ENCODE assay signal across 17 cellular contexts in genomic region chr6:136463796-136464542, GRCh38.
DNase-seq lines count a peak whose midpoint lies in the region; ATAC-seq, FAIRE-seq and TF ChIP-seq lines count a peak whose summit lies in the region.
"Had no signal": no experiment of that assay in that cellular context is flagged by ENCODE, and none has a peak within 500 bp of the region (broad histone marks: within the 10 kb centered on the region; RNA-seq: fewer than 3 reads in every experiment).

No MANE protein-coding gene starts in this region.

- ATAC-seq in HG02973 (IDR thresholded peaks at IDR 0.05; ENCODE audit: unreplicated experiment), result peak; percentile 85
- ATAC-seq: natural killer cell treated with Interleukin-12 subunit alpha and Interleukin-12 subunit beta and Interleukin-15 and Interleukin-18, amount 100 ng/mL, for 72 hours; psoas muscle had no signal

- no peak overlapping the region for H3K4me3 ChIP-seq in GM12865 (ENCODE audit: low read depth, low read length)
- H3K4me3 ChIP-seq: GM23248, psoas muscle, testis had no signal

- FAIRE-seq in islet of Langerhans (lab: Jason Lieb, UNC), result peak; percentile 30

- peak; percentile 20 for DNase-seq in GM12865 (ENCODE audit: low read depth)
- DNase-seq in OCI-M1 (lab: John Stamatoyannopoulos, UW), result peak; percentile 58
- no peak for DNase-seq in AML-193 (lab: John Stamatoyannopoulos, UW)
- DNase-seq in ecto neural progenitor cell (ENCODE audit: low spot score), result no peak
- DNase-seq in NAMALWA (ENCODE audit: low spot score), result no peak
- no peak for DNase-seq in ureter (ENCODE audit: low spot score)
- DNase-seq: activated CD4-positive, CD25-positive, alpha-beta regulatory T cell; activated naive CD4-positive, alpha-beta T cell treated with anti-CD3 and anti-CD28 coated beads, Interleukin-2, amount 50 U/mL, for 16 hours; Caco-2; effector CD4-positive, alpha-beta T cell; GM23248; NCI-H2081; psoas muscle; testis had no signal

- TF ChIP-seq CTCF in GM12865 (IDR thresholded peaks at IDR 0.05; ENCODE audit: insufficient read depth, low read depth, low read length, missing control alignments), result no peak

Comparison
In these comparisons a context has a peak if more than half of its experiments do, and no peak if none do; other contexts are left out.
1. DNase-seq: peak in GM12865 (single experiment) and OCI-M1 (single experiment); none in AML-193 (0 of 2), ecto neural progenitor cell (single experiment), NAMALWA (single experiment) and ureter (single experiment).